ENCODE assay signal across 8 cellular contexts in the genomic region with DNA sequence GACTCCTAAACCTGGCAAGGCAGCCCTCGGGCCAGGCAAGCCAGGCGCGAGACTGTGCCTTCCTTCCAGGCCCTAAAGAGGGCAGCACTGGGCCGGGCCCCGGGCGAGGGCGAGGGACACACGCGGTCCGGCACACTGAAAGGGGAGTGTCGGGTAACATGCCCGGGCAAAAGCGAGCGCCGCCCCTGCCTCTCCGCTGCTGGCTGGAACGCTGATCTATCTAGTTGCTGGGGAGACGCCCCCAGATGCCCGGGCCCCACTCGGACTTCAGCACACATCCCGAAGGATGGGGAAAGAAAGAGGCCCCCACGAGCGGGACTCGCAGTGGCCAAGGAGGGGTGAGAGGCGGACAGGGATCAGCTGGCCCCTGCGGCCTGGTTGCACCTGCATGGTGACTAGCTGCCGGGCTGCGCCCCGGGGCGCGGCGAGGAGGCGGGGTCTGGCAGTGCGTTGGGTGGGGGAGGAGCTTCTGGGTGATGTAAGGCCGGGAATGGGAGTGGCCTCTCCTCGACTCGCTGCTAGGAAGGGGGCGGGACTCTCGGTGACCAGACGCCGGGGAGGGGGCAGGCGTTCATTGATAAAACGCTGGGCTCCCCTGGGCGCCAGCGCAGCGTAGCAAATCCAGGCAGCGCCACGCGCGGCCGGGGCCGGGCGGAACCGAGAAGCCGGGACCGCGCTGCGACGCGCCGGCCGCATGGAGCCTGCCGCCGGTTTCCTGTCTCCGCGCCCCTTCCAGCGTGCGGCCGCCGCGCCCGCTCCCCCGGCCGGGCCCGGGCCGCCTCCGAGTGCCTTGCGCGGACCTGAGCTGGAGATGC. TPM values are rescaled to one million over a fixed set of nuclear protein-coding genes. Genes with fewer than 3 reads are reported as not detected.
DNase-seq lines count a peak whose midpoint lies in the region; ATAC-seq and TF ChIP-seq lines count a peak whose summit lies in the region.

A gene (plus strand): TSS at position 608 of the 815 bp plus-strand sequence. CDS start 87 bp downstream, at position 695.

- H3K9me3 Mint-ChIP-seq in Caco-2 (ENCODE audit: unreplicated experiment) = no peaks in the 10 kb centered on the region

- no peaks in the 10 kb centered on the region for H3K27me3 ChIP-seq in Caco-2 (replicated peaks; ENCODE audit: control insufficient read depth, insufficient read depth, low read length)
- H3K27me3 ChIP-seq in effector memory CD4-positive, alpha-beta T cell (replicated peaks; ENCODE audit: control insufficient read depth, insufficient read depth, low read length, poor library complexity, severe bottlenecking) = no peaks in the 10 kb centered on the region

- peaks cover 11% of the 10 kb centered on the region for H3K36me3 Mint-ChIP-seq in Caco-2 (ENCODE audit: insufficient read depth, unreplicated experiment)

- peak within 1 kb of the TSS; percentile 95 for H3K27ac ChIP-seq in effector memory CD4-positive, alpha-beta T cell (ENCODE audit: insufficient read depth, low read length, poor library complexity, severe bottlenecking)

- no peaks in the 10 kb centered on the region for H3K9me3 ChIP-seq in Caco-2
- no peaks in the 10 kb centered on the region for H3K9me3 ChIP-seq in effector memory CD4-positive, alpha-beta T cell (ENCODE audit: control insufficient read depth, low read length)

- CTCF ChIA-PET in Caco-2 (lab: Charles Lee) = interaction anchor here (0.6 to 1.3 kb wide), 11 partner anchors 9 to 126 kb away, joined by 3 to 13 read pairs (median 4); a partner anchor contains a TSS
- CTCF ChIA-PET in activated CD8-positive, alpha-beta memory T cell treated with anti-CD3 and anti-CD28 coated beads for 36 hours (lab: Charles Lee) = interaction anchor here (0.6 to 3.5 kb wide), 12 partner anchors 8 to 504 kb away, joined by 3 to 38 read pairs (median 6); a partner anchor contains a TSS

- H3K27ac Mint-ChIP-seq in Caco-2 (ENCODE audit: unreplicated experiment) = peak within 1 kb of the TSS; percentile 99

- intact Hi-C loops in Caco-2 (cut with micrococcal nuclease; ENCODE audit: unreplicated experiment) = loop anchor here (2.0 kb wide), 1 partner anchor 15 kb away; no protein-coding TSS in a partner anchor

- TSS peak; percentile 70 for BruUV-seq in Caco-2 (replicated peaks; lab: Mats Ljungman, UMichigan)

- peak within 1 kb of the TSS; percentile 77 for H3K4me3 ChIP-seq in Caco-2 (ENCODE audit: low read depth, low read length)
- peak within 1 kb of the TSS; percentile 99 for H3K4me3 ChIP-seq in effector memory CD4-positive, alpha-beta T cell (ENCODE audit: insufficient read depth, low read depth, low read length, poor library complexity, severe bottlenecking)

- H3K27me3 Mint-ChIP-seq in Caco-2 (ENCODE audit: insufficient read depth, unreplicated experiment) = no peaks in the 10 kb centered on the region

- peak; percentile 79 for ATAC-seq in GM21360 (IDR thresholded peaks at IDR 0.05; ENCODE audit: unreplicated experiment)

- TF ChIP-seq CTCF in Caco-2 (IDR thresholded peaks at IDR 0.05; ENCODE audit: insufficient read depth in 1 of 2, low read depth in 1 of 2, low read length in 1 of 2, severe bottlenecking in 1 of 2, unreplicated experiment in 1 of 2) = peak; percentile 72 to 89

- DNase-seq in Caco-2 (peak; percentile 97), HT1080 (ENCODE audit: low read depth) (peak; percentile 96), NOMO-1 (lab: John Stamatoyannopoulos, UW; ENCODE audit: unreplicated experiment in 2 of 2) (peak; percentile 96 to 98), medulla oblongata (ENCODE audit: extremely low spot score) (peak; percentile 99)
- peak; percentile 96 to 98 (median 98) for DNase-seq in effector memory CD4-positive, alpha-beta T cell
- DNase-seq in stimulated activated CD8-positive, alpha-beta memory T cell treated with anti-CD3 and anti-CD28 coated beads, Interleukin-12 subunit alpha, Interleukin-12 subunit beta, amount 100 ng/mL, for 1 hour (ENCODE audit: low read depth) = peak; percentile 97

- peaks cover 8% of the 10 kb centered on the region for H3K4me1 Mint-ChIP-seq in Caco-2 (ENCODE audit: low read depth, unreplicated experiment)

- peak within 1 kb of the TSS; percentile 97 for H3K4me3 Mint-ChIP-seq in Caco-2 (ENCODE audit: unreplicated experiment)

- POLR2A ChIA-PET in Caco-2 (lab: Charles Lee) = interaction anchor here (0.6 to 2.7 kb wide), 15 partner anchors 9 to 1541 kb away, joined by 3 to 43 read pairs (median 4); a partner anchor contains a TSS
- POLR2A ChIA-PET in activated CD8-positive, alpha-beta memory T cell treated with anti-CD3 and anti-CD28 coated beads for 36 hours (lab: Charles Lee) = interaction anchor here (0.6 to 3.5 kb wide), 17 partner anchors 9 to 504 kb away, joined by 3 to 95 read pairs (median 4); a partner anchor contains a TSS

- H3K4me1 ChIP-seq in Caco-2 = no peaks in the 10 kb centered on the region
- H3K4me1 ChIP-seq in effector memory CD4-positive, alpha-beta T cell (ENCODE audit: control insufficient read depth, insufficient read depth, low read length, poor library complexity, severe bottlenecking) = peaks cover 27% of the 10 kb centered on the region

- no peaks in the 10 kb centered on the region for H3K36me3 ChIP-seq in Caco-2 (ENCODE audit: control insufficient read depth, insufficient read depth, low read length)
- peaks cover 25% of the 10 kb centered on the region for H3K36me3 ChIP-seq in effector memory CD4-positive, alpha-beta T cell (ENCODE audit: control insufficient read depth, insufficient read depth, low read length)

RNA-seq across cellular contexts. Expression of the gene that starts here (rescaled TPM):
- total RNA-seq in Caco-2 (2022) = 3.2 and 5.2 TPM in 2 replicates
- 26.7 and 28.3 TPM in 2 replicates for total RNA-seq in HT1080 (2014; rRNA removed; shearing (Covaris generic))
- polyA plus RNA-seq in HT1080 (2015; cell fraction: cytosol; rRNA removed) = 36.9 and 39.9 TPM in 2 replicates
- 103 and 117 TPM in 2 replicates for polyA plus RNA-seq in HT1080 (2015; cell fraction: nucleus; rRNA removed)
- 100 to 1,000 TPM in 1 of 2 experiments, 10 to 100 TPM in 1; 96.6 to 105 TPM for total RNA-seq in activated CD8-positive, alpha-beta memory T cell treated with anti-CD3 and anti-CD28 coated beads for 36 hours

Comparison
In these comparisons a context has a peak if more than half of its experiments do, and no peak if none do; other contexts are left out.
1. Peak in every context shown above with its lines: DNase-seq, ATAC-seq, H3K4me3 ChIP-seq and H3K27ac ChIP-seq.